ENCODE assay signal across 11 cellular contexts in genomic region chr11:86288776-86289507, GRCh38. TPM values are rescaled to one million over a fixed set of nuclear protein-coding genes. Genes with fewer than 3 reads are reported as not detected.
A peak's percentile ranks its signal among the peaks of the same experiment; 100 is the strongest.
DNase-seq lines count a peak whose midpoint lies in the region; ATAC-seq and TF ChIP-seq lines count a peak whose summit lies in the region.
"Had no signal": no experiment of that assay in that cellular context is flagged by ENCODE, and none has a peak within 500 bp of the region (broad histone marks: within the 10 kb centered on the region; RNA-seq: fewer than 3 reads in every experiment).

No MANE protein-coding gene starts in this region.

- POLR2A ChIA-PET in MCF 10A (lab: Yijun Ruan, JAX): interaction anchor here (0.7 to 1.6 kb wide), 3 partner anchors 13 to 274 kb away, joined by 3 to 7 read pairs (median 4); partner anchors contain the start of gene HIKESHI

- H3K27ac Mint-ChIP-seq in T-helper 17 cell (peak overlapping the region; percentile 91), MCF 10A (ENCODE audit: low read depth, unreplicated experiment) (no peak overlapping the region)
- peak overlapping the region; percentile 42 to 61 for H3K27ac Mint-ChIP-seq in stimulated activated naive CD8-positive, alpha-beta T cell treated with anti-CD3 and anti-CD28 coated beads, Interleukin-15, amount 100 ng/mL, for 72 hours
- H3K27ac Mint-ChIP-seq: CD8-positive, alpha-beta T cell had no signal

- DNase-seq in stimulated activated CD4-positive, alpha-beta T cell treated with anti-CD3 and anti-CD28 coated beads, Interleukin-15, amount 100 ng/mL, for 24 hours: peak; percentile 62
- DNase-seq in stimulated activated CD4-positive, alpha-beta T cell treated with anti-CD3 and anti-CD28 coated beads, Interleukin-2, amount 100 ng/mL, for 24 hours: no peak
- DNase-seq in T-helper 17 cell: no peak
- peak; percentile 17 for DNase-seq in fibroblast of pulmonary artery (ENCODE audit: low read depth)
- DNase-seq in stimulated activated naive CD8-positive, alpha-beta T cell treated with anti-CD3 and anti-CD28 coated beads, Interleukin-15, amount 100 ng/mL, for 72 hours: peak in 1 of 2 donors; percentile 41
- no peak for DNase-seq in LoVo (ENCODE audit: low spot score)
- DNase-seq in MCF 10A (ENCODE audit: unreplicated experiment): no peak
- DNase-seq: CD8-positive, alpha-beta T cell; NCI-H2029 treated with DMSO at 0.1 percent for 48 hours; spleen had no signal

- H3K4me1 Mint-ChIP-seq in T-helper 17 cell (peaks cover 29% of the 10 kb centered on the region), MCF 10A (ENCODE audit: insufficient read depth, unreplicated experiment) (peaks cover 6% of the 10 kb centered on the region)
- peaks cover 87% of the 10 kb centered on the region for H3K4me1 Mint-ChIP-seq in stimulated activated naive CD8-positive, alpha-beta T cell treated with anti-CD3 and anti-CD28 coated beads, Interleukin-15, amount 100 ng/mL, for 72 hours

- ATAC-seq in T-helper 17 cell (peak; percentile 27), HG03108 (IDR thresholded peaks at IDR 0.05; ENCODE audit: unreplicated experiment) (no peak)
- no peak for ATAC-seq in stimulated activated naive CD8-positive, alpha-beta T cell treated with anti-CD3 and anti-CD28 coated beads, Interleukin-15, amount 100 ng/mL, for 72 hours
- ATAC-seq: CD8-positive, alpha-beta T cell had no signal

- H3K4me3 Mint-ChIP-seq in T-helper 17 cell (peak overlapping the region; percentile 46), MCF 10A (ENCODE audit: unreplicated experiment) (no peak overlapping the region)
- peak overlapping the region; percentile 24 to 52 for H3K4me3 Mint-ChIP-seq in stimulated activated naive CD8-positive, alpha-beta T cell treated with anti-CD3 and anti-CD28 coated beads, Interleukin-15, amount 100 ng/mL, for 72 hours
- H3K4me3 Mint-ChIP-seq: CD8-positive, alpha-beta T cell had no signal

- no peaks in the 10 kb centered on the region for H3K9me3 ChIP-seq in T-helper 17 cell (ENCODE audit: control insufficient read depth, low read length, poor library complexity, severe bottlenecking)
- H3K9me3 ChIP-seq: spleen had no signal

- H3K27me3 Mint-ChIP-seq in T-helper 17 cell (no peaks in the 10 kb centered on the region), MCF 10A (ENCODE audit: insufficient read depth, unreplicated experiment) (no peaks in the 10 kb centered on the region)
- H3K27me3 Mint-ChIP-seq in stimulated activated naive CD8-positive, alpha-beta T cell treated with anti-CD3 and anti-CD28 coated beads, Interleukin-15, amount 100 ng/mL, for 72 hours: no peaks in the 10 kb centered on the region

- intact Hi-C loops in MCF 10A (cut with micrococcal nuclease): no loop called here

- H3K4me3 ChIP-seq in fibroblast of pulmonary artery (replicated peaks; ENCODE audit: low read depth, low read length): no peak overlapping the region
- H3K4me3 ChIP-seq: spleen had no signal

- no peak for TF ChIP-seq CTCF in fibroblast of pulmonary artery (IDR thresholded peaks at IDR 0.05; ENCODE audit: low read length, missing control alignments)
- no peak for TF ChIP-seq CTCF in MCF 10A (IDR thresholded peaks at IDR 0.05; ENCODE audit: unreplicated experiment)

- no TSS peak for BruUV-seq in MCF 10A (replicated peaks; lab: Mats Ljungman, UMichigan)

- H3K9me3 Mint-ChIP-seq in stimulated activated naive CD8-positive, alpha-beta T cell treated with anti-CD3 and anti-CD28 coated beads, Interleukin-15, amount 100 ng/mL, for 72 hours: peaks cover 0 to 5% of the 10 kb centered on the region in 2 donors
- no peaks in the 10 kb centered on the region for H3K9me3 Mint-ChIP-seq in MCF 10A (ENCODE audit: unreplicated experiment)
- H3K9me3 Mint-ChIP-seq: CD8-positive, alpha-beta T cell had no signal

- no peaks in the 10 kb centered on the region for H3K36me3 Mint-ChIP-seq in T-helper 17 cell (ENCODE audit: low read depth)
- peaks cover 3% of the 10 kb centered on the region for H3K36me3 Mint-ChIP-seq in MCF 10A (ENCODE audit: insufficient read depth, unreplicated experiment)

- CTCF ChIA-PET in MCF 10A (lab: Yijun Ruan, JAX): interaction anchor here (0.6 to 1.0 kb wide), 6 partner anchors 10 to 166 kb away, joined by 3 to 6 read pairs (median 4); no protein-coding TSS in a partner anchor

RNA-seq across cellular contexts. Expression of gene HIKESHI, which starts 13.1 kb away (rescaled TPM):
- total RNA-seq in T-helper 17 cell (10 to 100 TPM; 17.7 to 23.9 TPM), MCF 10A (2022) (47.6 and 53.9 TPM in 2 replicates)

RNA-seq across cellular contexts. Expression of gene EED, which starts 44.4 kb away (rescaled TPM):
- total RNA-seq in T-helper 17 cell (10 to 100 TPM; 48.7 to 50.7 TPM), MCF 10A (2022) (20.9 and 22.9 TPM in 2 replicates)

Comparison
In these comparisons a context has a peak if more than half of its experiments do, and no peak if none do; other contexts are left out.
1. DNase-seq: peak in stimulated activated CD4-positive, alpha-beta T cell treated with anti-CD3 and anti-CD28 coated beads, Interleukin-15, amount 100 ng/mL, for 24 hours (single experiment) and fibroblast of pulmonary artery (single experiment); none in stimulated activated CD4-positive, alpha-beta T cell treated with anti-CD3 and anti-CD28 coated beads, Interleukin-2, amount 100 ng/mL, for 24 hours (0 of 2), T-helper 17 cell (0 of 3), LoVo (single experiment) and MCF 10A (single experiment).